In genomic region chr1:53577141-53578100, GRCh38 we compare ENCODE assay signal across 21 cellular contexts.
A peak's percentile ranks its signal among the peaks of the same experiment; 100 is the strongest.
DNase-seq lines count a peak whose midpoint lies in the region; ATAC-seq, FAIRE-seq and TF ChIP-seq lines count a peak whose summit lies in the region.
"Had no signal": no experiment of that assay in that cellular context is flagged by ENCODE, and none has a peak within 500 bp of the region (broad histone marks: within the 10 kb centered on the region; RNA-seq: fewer than 3 reads in every experiment).

No MANE protein-coding gene starts in this region.

- CTCF ChIA-PET in activated CD4-positive, alpha-beta T cell treated with anti-CD3 and anti-CD28 coated beads for 36 hours (lab: Charles Lee) = no interaction called here
- CTCF ChIA-PET in K562 (lab: Yijun Ruan, JAX; ENCODE audit: low intra/inter-chr PET ratio) = no interaction called here
- CTCF ChIA-PET in CD8-positive, alpha-beta memory T cell (lab: Charles Lee) = no interaction called here

- no peaks in the 10 kb centered on the region for H3K9me3 ChIP-seq in BLaER1 treated with 17β-estradiol and CSF1 and Interleukin-3, amounts not matched to agents 10 nM and 100 nM (replicated peaks in 1 of 11)
- H3K9me3 ChIP-seq in K562 (replicated peaks; ENCODE audit: control insufficient read depth, insufficient read depth, low read depth, low read length) (no peaks in the 10 kb centered on the region), neural progenitor cell (ENCODE audit: low read depth) (no peaks in the 10 kb centered on the region)
- no peaks in the 10 kb centered on the region for H3K9me3 ChIP-seq in CD8-positive, alpha-beta memory T cell (ENCODE audit: low read length)
- H3K9me3 ChIP-seq: mucosa of descending colon, vagina had no signal

- no peak for FAIRE-seq in K562 (lab: Jason Lieb, UNC)

- no TSS peak for BruUV-seq in K562 (replicated peaks; lab: Mats Ljungman, UMichigan)

- no peak overlapping the region; a peak in 1 of 22 replicates for H3K9ac ChIP-seq in BLaER1 treated with 17β-estradiol and CSF1 and Interleukin-3, amounts not matched to agents 10 nM and 100 nM
- no peak overlapping the region for H3K9ac ChIP-seq in K562 (ENCODE audit: insufficient read depth in 1 of 2, low read depth in 2 of 2, low read length in 2 of 2)
- no peak overlapping the region for H3K9ac ChIP-seq in neural progenitor cell

- H3K27ac Mint-ChIP-seq in activated CD4-positive, alpha-beta T cell treated with anti-CD3 and anti-CD28 coated beads for 36 hours = no peak overlapping the region
- H3K27ac Mint-ChIP-seq in neural progenitor cell = peak overlapping the region; percentile 73
- peak overlapping the region in 2 of 8 donors; percentile 33 to 86 for H3K27ac Mint-ChIP-seq in CD8-positive, alpha-beta memory T cell
- H3K27ac Mint-ChIP-seq: activated CD4-positive, alpha-beta T cell treated with anti-CD3 and anti-CD28 coated beads, Interleukin-2, amount 10 ng/mL, durations not matched to agents 24 days and 14 days; B cell had no signal

- no peak for ATAC-seq in activated CD4-positive, alpha-beta T cell treated with anti-CD3 and anti-CD28 coated beads for 36 hours
- ATAC-seq in K562 = peak; percentile 52
- ATAC-seq: activated naive CD4-positive, alpha-beta T cell treated with anti-CD3 and anti-CD28 coated beads, Interleukin-2, amount 50 U/mL, for 72 hours; left lobe of liver; mucosa of descending colon had no signal

- no peaks in the 10 kb centered on the region for H3K9me1 ChIP-seq in K562 (ENCODE audit: control insufficient read depth, insufficient read depth, low read length)

- H3K4me1 ChIP-seq in BLaER1 treated with 17β-estradiol and CSF1 and Interleukin-3, amounts not matched to agents 10 nM and 100 nM = peaks cover 10 to 40% (median 36%) of the 10 kb centered on the region in 10 experiments; a peak in 18 of 20 replicates
- H3K4me1 ChIP-seq in K562 (replicated peaks in 1 of 2; ENCODE audit: control insufficient read depth in 2 of 2, insufficient read depth in 2 of 2, low read length in 2 of 2) = peaks cover 5 to 14% of the 10 kb centered on the region in 2 experiments; a peak in 4 of 5 replicates
- peaks cover 22% of the 10 kb centered on the region for H3K4me1 ChIP-seq in neural progenitor cell
- peaks cover 19% of the 10 kb centered on the region for H3K4me1 ChIP-seq in CD8-positive, alpha-beta memory T cell (ENCODE audit: insufficient read depth, low read length)

- no peaks in the 10 kb centered on the region for H3K4me1 Mint-ChIP-seq in activated CD4-positive, alpha-beta T cell treated with anti-CD3 and anti-CD28 coated beads for 36 hours
- peaks cover 46% of the 10 kb centered on the region for H3K4me1 Mint-ChIP-seq in neural progenitor cell
- peaks cover 29 to 53% (median 45%) of the 10 kb centered on the region in 3 donors for H3K4me1 Mint-ChIP-seq in CD8-positive, alpha-beta memory T cell
- H3K4me1 Mint-ChIP-seq: activated CD4-positive, alpha-beta T cell treated with anti-CD3 and anti-CD28 coated beads, Interleukin-2, amount 10 ng/mL, durations not matched to agents 24 days and 14 days had no signal

- no peaks in the 10 kb centered on the region for H3K79me2 ChIP-seq in K562 (ENCODE audit: control insufficient read depth, insufficient read depth, low read length)
- H3K79me2 ChIP-seq in neural progenitor cell (ENCODE audit: low read depth) = no peaks in the 10 kb centered on the region

- intact Hi-C loops in activated CD4-positive, alpha-beta T cell treated with anti-CD3 and anti-CD28 coated beads for 36 hours (cut with DNase I, micrococcal nuclease) = no loop called here
- intact Hi-C loops in K562 (cut with micrococcal nuclease) = no loop called here

- H3K4me3 ChIP-seq in BLaER1 treated with 17β-estradiol and CSF1 and Interleukin-3, amounts not matched to agents 10 nM and 100 nM = no peak overlapping the region
- no peak overlapping the region for H3K4me3 ChIP-seq in K562
- H3K4me3 ChIP-seq in neural progenitor cell = no peak overlapping the region
- no peak overlapping the region for H3K4me3 ChIP-seq in CD8-positive, alpha-beta memory T cell (ENCODE audit: low read length)
- H3K4me3 ChIP-seq: mucosa of descending colon, vagina had no signal

- peak overlapping the region in 8 of 11 experiments; percentile 18 to 95 (median 86); a peak in 14 of 22 replicates for H3K4me2 ChIP-seq in BLaER1 treated with 17β-estradiol and CSF1 and Interleukin-3, amounts not matched to agents 10 nM and 100 nM
- H3K4me2 ChIP-seq in K562 (ENCODE audit: insufficient read depth, low read length) (no peak overlapping the region), neural progenitor cell (no peak overlapping the region)

- in situ Hi-C loops in K562 (cut with MboI) = no loop called here

- no peak for TF ChIP-seq EP300 in K562 (IDR thresholded peaks at IDR 0.05; ENCODE audit: low read length)

- TF ChIP-seq POLR2A in K562 (conservative IDR thresholded peaks at IDR 0.05) = no peak

- TF ChIP-seq RAD21 in K562 (CRISPR knock-in tag; conservative IDR thresholded peaks at IDR 0.05 in 1 of 2, IDR thresholded peaks at IDR 0.05 in 1 of 2) = no peak; a peak in 1 of 4 replicates

- H3K36me3 Mint-ChIP-seq in activated CD4-positive, alpha-beta T cell treated with anti-CD3 and anti-CD28 coated beads for 36 hours (ENCODE audit: low read depth) = no peaks in the 10 kb centered on the region
- no peaks in the 10 kb centered on the region for H3K36me3 Mint-ChIP-seq in neural progenitor cell
- H3K36me3 Mint-ChIP-seq in CD8-positive, alpha-beta memory T cell = no peaks in the 10 kb centered on the region
- H3K36me3 Mint-ChIP-seq: activated naive CD4-positive, alpha-beta T cell treated with anti-CD3 and anti-CD28 coated beads, Interleukin-2, amount 50 U/mL, for 72 hours had no signal

- H3F3A ChIP-seq in neural progenitor cell (ENCODE audit: low read depth) = no peaks in the 10 kb centered on the region

- peaks cover 0 to 33% (median 0%) of the 10 kb centered on the region in 11 experiments; a peak in 9 of 22 replicates for H4K20me1 ChIP-seq in BLaER1 treated with 17β-estradiol and CSF1 and Interleukin-3, amounts not matched to agents 10 nM and 100 nM
- H4K20me1 ChIP-seq in K562 (replicated peaks; ENCODE audit: control insufficient read depth, insufficient read depth, low read length) = peaks cover 15% of the 10 kb centered on the region; the same call in 1 of the 2 replicates
- H4K20me1 ChIP-seq in neural progenitor cell (ENCODE audit: low read depth) = no peaks in the 10 kb centered on the region

- H3K27me3 ChIP-seq in BLaER1 treated with 17β-estradiol and CSF1 and Interleukin-3, amounts not matched to agents 10 nM and 100 nM = no peaks in the 10 kb centered on the region
- H3K27me3 ChIP-seq in K562 (ENCODE audit: control insufficient read depth in 2 of 2, insufficient read depth in 2 of 2, low read length in 2 of 2) = peaks cover 6 to 72% of the 10 kb centered on the region in 2 experiments; a peak in 4 of 5 replicates
- no peaks in the 10 kb centered on the region for H3K27me3 ChIP-seq in neural progenitor cell
- no peaks in the 10 kb centered on the region for H3K27me3 ChIP-seq in CD8-positive, alpha-beta memory T cell (ENCODE audit: insufficient read depth, low read length, poor library complexity, severe bottlenecking)
- H3K27me3 ChIP-seq: vagina had no signal

- 2% methylated on average over 8 of the region's 8 CpGs for WGBS in K562 (ENCODE audit: insufficient coverage, low coverage, missing lambda C conversion rate)

- no peaks in the 10 kb centered on the region for H3K9me3 Mint-ChIP-seq in activated CD4-positive, alpha-beta T cell treated with anti-CD3 and anti-CD28 coated beads for 36 hours (ENCODE audit: low read depth)
- no peaks in the 10 kb centered on the region for H3K9me3 Mint-ChIP-seq in neural progenitor cell
- no peaks in the 10 kb centered on the region for H3K9me3 Mint-ChIP-seq in CD8-positive, alpha-beta memory T cell
- H3K9me3 Mint-ChIP-seq: activated CD4-positive, alpha-beta T cell treated with anti-CD3 and anti-CD28 coated beads, Interleukin-2, amount 10 ng/mL, durations not matched to agents 24 days and 14 days; activated naive CD4-positive, alpha-beta T cell treated with anti-CD3 and anti-CD28 coated beads, Interleukin-2, amount 50 U/mL, for 72 hours had no signal

- H2AFZ ChIP-seq in K562 (ENCODE audit: low read depth, low read length) = no peak overlapping the region
- no peak overlapping the region for H2AFZ ChIP-seq in neural progenitor cell (replicated peaks)

- POLR2A ChIA-PET in activated CD4-positive, alpha-beta T cell treated with anti-CD3 and anti-CD28 coated beads for 36 hours (lab: Charles Lee) = no interaction called here
- POLR2A ChIA-PET in K562 (lab: Yijun Ruan, JAX) = interaction anchor here (0.8 kb wide), 1 partner anchor 10 kb away, joined by 4 read pairs; no protein-coding TSS in a partner anchor
- POLR2A ChIA-PET in CD8-positive, alpha-beta memory T cell (lab: Charles Lee) = interaction anchor here (0.6 kb wide), 1 partner anchor 252 kb away, joined by 3 read pairs; no protein-coding TSS in a partner anchor

- TF ChIP-seq CTCF in K562 (IDR thresholded peaks at IDR 0.05 in 2 of 3, conservative IDR thresholded peaks at IDR 0.05 in 1 of 3; ENCODE audit: insufficient read depth in 2 of 3, low read depth in 1 of 3, low read length in 3 of 3) (peak; percentile 20 to 48 (median 36); a peak in 4 of 6 replicates), neural progenitor cell (IDR thresholded peaks at IDR 0.05) (peak; percentile 24)

- DNase-seq in activated CD4-positive, alpha-beta T cell treated with anti-CD3 and anti-CD28 coated beads for 36 hours = peak; percentile 2
- DNase-seq in activated CD4-positive, alpha-beta T cell treated with anti-CD3 and anti-CD28 coated beads for 1 hour = no peak
- DNase-seq in K562 (ENCODE audit: extremely low read depth in 1 of 4, low spot score in 3 of 4) (peak in 1 of 4 experiments; percentile 9), neural progenitor cell (ENCODE audit: low spot score) (peak; percentile 33), superior temporal gyrus (ENCODE audit: extremely low spot score) (no peak), A172 (ENCODE audit: low spot score) (no peak)
- no peak for DNase-seq in CD8-positive, alpha-beta memory T cell
- DNase-seq: 8988T; activated CD4-positive, alpha-beta T cell treated with anti-CD3 and anti-CD28 coated beads, Interleukin-2, amount 10 ng/mL, durations not matched to agents 24 days and 14 days; activated T-cell treated with anti-CD3 and anti-CD28 coated beads, Interleukin-2, amount 50 U/mL, for 1 hour; effector memory CD4-positive, alpha-beta T cell; mucosa of descending colon; NCI-H510A treated with DMSO at 0.1 percent for 48 hours; Right ventricle myocardium superior; stimulated activated CD4-positive, alpha-beta T cell treated with anti-CD3 and anti-CD28 coated beads, Interleukin-15, amount 100 ng/mL, for 24 hours; SW 1271 had no signal

- H3K36me3 ChIP-seq in BLaER1 treated with 17β-estradiol and CSF1 and Interleukin-3, amounts not matched to agents 10 nM and 100 nM = no peaks in the 10 kb centered on the region
- H3K36me3 ChIP-seq in K562 (ENCODE audit: control insufficient read depth, insufficient read depth, low read length) (no peaks in the 10 kb centered on the region), neural progenitor cell (no peaks in the 10 kb centered on the region)
- H3K36me3 ChIP-seq in CD8-positive, alpha-beta memory T cell (ENCODE audit: insufficient read depth, low read length) = no peaks in the 10 kb centered on the region
- H3K36me3 ChIP-seq: vagina had no signal

- no peaks in the 10 kb centered on the region for H3K27me3 Mint-ChIP-seq in activated CD4-positive, alpha-beta T cell treated with anti-CD3 and anti-CD28 coated beads for 36 hours
- H3K27me3 Mint-ChIP-seq in neural progenitor cell (ENCODE audit: insufficient read depth, low read depth) = peaks cover 15% of the 10 kb centered on the region
- H3K27me3 Mint-ChIP-seq in CD8-positive, alpha-beta memory T cell = no peaks in the 10 kb centered on the region
- H3K27me3 Mint-ChIP-seq: activated CD4-positive, alpha-beta T cell treated with anti-CD3 and anti-CD28 coated beads, Interleukin-2, amount 10 ng/mL, durations not matched to agents 24 days and 14 days had no signal

- no peak overlapping the region for H3K4me3 Mint-ChIP-seq in activated CD4-positive, alpha-beta T cell treated with anti-CD3 and anti-CD28 coated beads for 36 hours
- no peak overlapping the region for H3K4me3 Mint-ChIP-seq in neural progenitor cell
- H3K4me3 Mint-ChIP-seq in CD8-positive, alpha-beta memory T cell = peak overlapping the region in 1 of 7 donors; percentile 57
- H3K4me3 Mint-ChIP-seq: activated CD4-positive, alpha-beta T cell treated with anti-CD3 and anti-CD28 coated beads, Interleukin-2, amount 10 ng/mL, durations not matched to agents 24 days and 14 days; B cell had no signal

- no peak overlapping the region for H3K27ac ChIP-seq in BLaER1 treated with 17β-estradiol and CSF1 and Interleukin-3, amounts not matched to agents 10 nM and 100 nM
- H3K27ac ChIP-seq in K562 (ENCODE audit: extremely low read depth, low read depth, low read length) (no peak overlapping the region), neural progenitor cell (no peak overlapping the region)
- H3K27ac ChIP-seq in CD8-positive, alpha-beta memory T cell (ENCODE audit: low read depth, low read length) = no peak overlapping the region
- H3K27ac ChIP-seq: vagina had no signal

Comparison
In these comparisons a context has a peak if more than half of its experiments do, and no peak if none do; other contexts are left out.
1. DNase-seq: peak in activated CD4-positive, alpha-beta T cell treated with anti-CD3 and anti-CD28 coated beads for 36 hours (single experiment) and neural progenitor cell (single experiment); none in activated CD4-positive, alpha-beta T cell treated with anti-CD3 and anti-CD28 coated beads for 1 hour (single experiment), superior temporal gyrus (single experiment), A172 (single experiment) and CD8-positive, alpha-beta memory T cell (0 of 5).
2. H3K4me2 ChIP-seq: peak in BLaER1 treated with 17β-estradiol and CSF1 and Interleukin-3, amounts not matched to agents 10 nM and 100 nM (8 of 11); none in K562 (single experiment) and neural progenitor cell (single experiment).